Comparison of ENCODE assay signal across 8 cellular contexts in the genomic region with DNA sequence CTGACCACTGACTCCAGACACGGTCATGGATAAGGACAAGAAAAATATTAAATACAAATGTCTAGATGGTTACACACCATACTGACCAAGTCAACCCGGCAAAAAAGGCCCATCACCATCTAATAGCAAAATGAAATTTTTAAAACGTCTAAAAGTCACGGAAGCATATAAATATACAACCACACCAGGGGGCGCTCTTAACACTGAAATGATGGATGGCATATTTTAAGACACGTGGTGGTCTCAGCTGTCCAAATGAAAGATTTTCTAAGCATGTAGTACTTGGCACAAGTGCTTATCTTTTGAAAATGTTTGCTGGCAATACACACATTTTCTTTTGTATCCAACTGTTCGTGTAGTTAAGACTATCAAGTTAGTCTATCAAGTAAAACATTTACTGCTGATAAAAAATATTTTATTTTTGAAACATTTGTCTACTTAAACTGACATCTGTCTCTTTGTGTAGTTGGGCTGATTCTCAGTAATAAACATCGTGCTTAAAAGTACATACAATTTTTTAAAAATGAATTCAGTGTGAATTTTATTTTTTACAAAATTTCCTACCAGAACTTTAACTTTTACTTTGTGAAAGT.
A peak's percentile ranks its signal among the peaks of the same experiment; 100 is the strongest.
DNase-seq lines count a peak whose midpoint lies in the region; ATAC-seq and TF ChIP-seq lines count a peak whose summit lies in the region.

No MANE protein-coding gene starts in this region.

- H2AFZ ChIP-seq in mammary epithelial cell (ENCODE audit: low read depth, low read length): no peak overlapping the region

- no peak overlapping the region for H3K4me3 ChIP-seq in LNCaP clone FGC (ENCODE audit: low read depth, low read length)
- H3K4me3 ChIP-seq in mammary epithelial cell (replicated peaks in 1 of 3; ENCODE audit: insufficient read depth in 1 of 3, low read depth in 2 of 3, low read length in 3 of 3): no peak overlapping the region
- no peak overlapping the region for H3K4me3 ChIP-seq in lung
- no peak overlapping the region for H3K4me3 ChIP-seq in stomach

- H3K27ac ChIP-seq in mammary epithelial cell (ENCODE audit: insufficient read depth, low read depth, low read length) (no peak overlapping the region), lung (ENCODE audit: low read depth in 1 of 2, low read length in 1 of 2) (no peak overlapping the region), stomach (no peak overlapping the region)

- H3K27me3 ChIP-seq in mammary epithelial cell (ENCODE audit: insufficient read depth, low read length) (peaks cover 2% of the 10 kb centered on the region), lung (ENCODE audit: control insufficient read depth, insufficient read depth) (no peaks in the 10 kb centered on the region), stomach (no peaks in the 10 kb centered on the region)

- no peaks in the 10 kb centered on the region for H4K20me1 ChIP-seq in mammary epithelial cell (ENCODE audit: insufficient read depth, low read length)

- BruUV-seq in mammary epithelial cell (replicated peaks; lab: Mats Ljungman, UMichigan): no TSS peak

- dilution Hi-C loops in mammary epithelial cell (cut with HindIII; ENCODE audit: low sequenced_read_pairs): no loop called here

- no peak overlapping the region for H3K9ac ChIP-seq in mammary epithelial cell (ENCODE audit: insufficient read depth, low read length)

- H3K4me1 ChIP-seq in mammary epithelial cell (ENCODE audit: insufficient read depth, low read length) (no peaks in the 10 kb centered on the region), lung (ENCODE audit: control insufficient read depth in 2 of 2, insufficient read depth in 2 of 2, low read length in 2 of 2) (no peaks in the 10 kb centered on the region), stomach (peaks cover 0 to 6% (median 0%) of the 10 kb centered on the region in 4 donors)

- no peak for TF ChIP-seq EP300 in stomach (IDR thresholded peaks at IDR 0.05)

- intact Hi-C loops in mammary epithelial cell (cut with micrococcal nuclease) (loop anchor here (1.0 to 10.0 kb wide), 4 partner anchors 188 to 1090 kb away; no protein-coding TSS in a partner anchor), stomach (cut with DNase I; ENCODE audit: low total_unique reads) (no loop called here), posterior vena cava (cut with DNase I) (no loop called here)

- no peaks in the 10 kb centered on the region for H3K9me3 ChIP-seq in mammary epithelial cell (replicated peaks; ENCODE audit: insufficient read depth, low read length)
- no peaks in the 10 kb centered on the region for H3K9me3 ChIP-seq in lung (ENCODE audit: control insufficient read depth in 2 of 2, insufficient read depth in 1 of 2, low read length in 1 of 2)
- no peaks in the 10 kb centered on the region for H3K9me3 ChIP-seq in stomach

- WGBS in mammary epithelial cell (ENCODE audit: low coverage, missing lambda C conversion rate): 2% methylated on average over 8 of the region's 8 CpGs
- 6 to 10% methylated on average over 8 of the region's 8 CpGs for WGBS in lung, 2 donors
- WGBS in stomach, 5 donors: 4 to 6% (median 5%) methylated on average over 8 of the region's 8 CpGs

- H3K36me3 ChIP-seq in mammary epithelial cell (ENCODE audit: insufficient read depth, low read length) (no peaks in the 10 kb centered on the region), lung (ENCODE audit: control insufficient read depth in 2 of 2, insufficient read depth in 2 of 2, low read length in 2 of 2) (no peaks in the 10 kb centered on the region), stomach (no peaks in the 10 kb centered on the region)

- peak; percentile 73 for DNase-seq in COR-L47 (lab: John Stamatoyannopoulos, UW)
- peak; percentile 10 for DNase-seq in LNCaP clone FGC (ENCODE audit: low read depth)
- peak; percentile 63 for DNase-seq in SKM-1 treated with dmso at 0.1 percent for 144 hours (lab: John Stamatoyannopoulos, UW; ENCODE audit: unreplicated experiment)
- DNase-seq in mammary epithelial cell: peak; percentile 7
- no peak for DNase-seq in lung (ENCODE audit: low spot score)
- peak; percentile 33 for DNase-seq in stomach
- DNase-seq in posterior vena cava (ENCODE audit: low spot score): no peak

- CTCF ChIA-PET in mammary epithelial cell (lab: Charles Lee; ENCODE audit: low non-redundant PET): interaction anchor here (0.6 kb wide), 1 partner anchor 512 kb away, joined by 4 read pairs; no protein-coding TSS in a partner anchor

- H3K4me2 ChIP-seq in mammary epithelial cell (ENCODE audit: insufficient read depth, low read depth, low read length): no peak overlapping the region

- H3K79me2 ChIP-seq in mammary epithelial cell (ENCODE audit: insufficient read depth, low read length): no peaks in the 10 kb centered on the region

- TF ChIP-seq POLR2A in stomach (IDR thresholded peaks at IDR 0.05): no peak

- ATAC-seq in GM19395 (IDR thresholded peaks at IDR 0.05; ENCODE audit: unreplicated experiment) (peak; percentile 81), lung (ENCODE audit: insufficient read depth, low FRiP score) (no peak)

- peak; percentile 66 for TF ChIP-seq CTCF in LNCaP clone FGC (IDR thresholded peaks at IDR 0.05; ENCODE audit: control insufficient read depth, extremely low read depth, insufficient read depth)
- peak; percentile 66 to 68 for TF ChIP-seq CTCF in mammary epithelial cell (conservative IDR thresholded peaks at IDR 0.05 in 1 of 2, IDR thresholded peaks at IDR 0.05 in 1 of 2; ENCODE audit: extremely low read depth in 1 of 2, insufficient read depth in 1 of 2, low read depth in 1 of 2, low read length in 2 of 2)
- peak; percentile 27 for TF ChIP-seq CTCF in lung (IDR thresholded peaks at IDR 0.05; ENCODE audit: control extremely low read depth, extremely low read depth)
- peak in 5 of 7 experiments; percentile 11 to 56 (median 53) for TF ChIP-seq CTCF in stomach (IDR thresholded peaks at IDR 0.05)

- in situ Hi-C loops in mammary epithelial cell (cut with MboI; ENCODE audit: low sequenced_read_pairs in 2 of 2): no loop called here

Comparison
In these comparisons a context has a peak if more than half of its experiments do, and no peak if none do; other contexts are left out.
1. DNase-seq: peak in COR-L47 (single experiment), LNCaP clone FGC (single experiment), SKM-1 treated with dmso at 0.1 percent for 144 hours (single experiment), mammary epithelial cell (single experiment) and stomach (single experiment); none in lung (single experiment) and posterior vena cava (single experiment).
2. Peak in every context shown above with its lines, with median percentiles within 50 percentile points of each other: CTCF ChIP-seq.